Comparison of ENCODE assay signal across 8 cellular contexts in the genomic region with DNA sequence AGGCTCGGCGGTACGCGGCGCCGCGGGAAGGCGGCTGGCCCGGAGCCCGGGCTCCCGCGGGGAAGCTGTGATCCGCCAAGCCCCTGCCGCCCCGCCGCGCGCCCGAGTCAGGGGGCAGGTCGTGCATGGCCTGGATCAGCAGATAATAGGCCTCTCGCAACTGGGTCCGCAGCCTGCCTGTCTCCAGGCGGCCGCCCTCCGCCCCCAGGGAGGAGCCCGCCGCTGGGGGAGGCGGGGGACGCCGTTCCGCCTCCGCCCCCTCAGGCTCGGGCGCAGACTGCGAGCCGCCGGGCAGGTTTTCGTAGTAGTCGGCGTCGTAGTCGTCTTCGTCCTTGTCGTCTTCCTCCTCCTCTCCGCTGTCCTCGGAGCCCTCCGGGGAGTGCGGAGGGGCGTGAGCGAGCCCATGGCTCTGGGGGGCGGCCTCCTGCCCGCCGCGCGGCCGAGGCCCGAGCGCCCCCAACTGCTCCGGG. TPM values are rescaled to one million over a fixed set of nuclear protein-coding genes. Genes with fewer than 3 reads are reported as not detected.
A peak's percentile ranks its signal among the peaks of the same experiment; 100 is the strongest.
DNase-seq lines count a peak whose midpoint lies in the region; ATAC-seq and TF ChIP-seq lines count a peak whose summit lies in the region.

A gene with protein sequence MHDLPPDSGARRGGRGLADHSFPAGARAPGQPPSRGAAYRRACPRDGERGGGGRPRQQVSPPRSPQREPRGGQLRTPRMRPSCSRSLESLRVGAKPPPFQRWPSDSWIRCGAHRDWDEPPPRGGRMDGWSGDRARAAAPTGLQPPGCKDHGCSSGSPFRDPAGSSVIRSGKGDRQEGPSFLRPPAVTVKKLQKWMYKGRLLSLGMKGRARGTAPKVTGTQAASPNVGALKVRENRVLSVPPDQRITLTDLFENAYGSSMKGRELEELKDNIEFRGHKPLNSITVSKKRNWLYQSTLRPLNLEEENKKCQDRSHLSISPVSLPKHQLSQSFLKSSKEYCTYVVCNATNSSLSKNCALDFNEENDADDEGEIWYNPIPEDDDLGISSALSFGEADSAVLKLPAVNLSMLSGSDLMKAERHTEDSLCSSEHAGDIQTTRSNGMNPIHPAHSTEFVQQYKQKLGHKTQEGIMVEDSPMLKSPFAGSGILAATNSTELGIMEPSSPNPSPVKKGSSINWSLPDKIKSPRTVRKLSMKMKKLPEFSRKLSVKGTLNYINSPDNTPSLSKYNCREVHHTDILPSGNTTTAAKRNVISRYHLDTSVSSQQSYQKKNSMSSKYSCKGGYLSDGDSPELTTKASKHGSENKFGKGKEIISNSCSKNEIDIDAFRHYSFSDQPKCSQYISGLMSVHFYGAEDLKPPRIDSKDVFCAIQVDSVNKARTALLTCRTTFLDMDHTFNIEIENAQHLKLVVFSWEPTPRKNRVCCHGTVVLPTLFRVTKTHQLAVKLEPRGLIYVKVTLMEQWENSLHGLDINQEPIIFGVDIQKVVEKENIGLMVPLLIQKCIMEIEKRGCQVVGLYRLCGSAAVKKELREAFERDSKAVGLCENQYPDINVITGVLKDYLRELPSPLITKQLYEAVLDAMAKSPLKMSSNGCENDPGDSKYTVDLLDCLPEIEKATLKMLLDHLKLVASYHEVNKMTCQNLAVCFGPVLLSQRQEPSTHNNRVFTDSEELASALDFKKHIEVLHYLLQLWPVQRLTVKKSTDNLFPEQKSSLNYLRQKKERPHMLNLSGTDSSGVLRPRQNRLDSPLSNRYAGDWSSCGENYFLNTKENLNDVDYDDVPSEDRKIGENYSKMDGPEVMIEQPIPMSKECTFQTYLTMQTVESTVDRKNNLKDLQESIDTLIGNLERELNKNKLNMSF (minus strand): TSS at position 147 of the 470 bp plus-strand sequence. CDS start 20 bp downstream, at position 127.

- no peaks in the 10 kb centered on the region for H3K36me3 Mint-ChIP-seq in activated CD4-positive, alpha-beta memory T cell treated with anti-CD3 and anti-CD28 coated beads, Interleukin-2, amount 10 ng/mL, durations not matched to agents 7 days and 5 days (ENCODE audit: low read depth)

- H3K9me3 Mint-ChIP-seq in activated CD4-positive, alpha-beta memory T cell treated with anti-CD3 and anti-CD28 coated beads, Interleukin-2, amount 10 ng/mL, durations not matched to agents 7 days and 5 days = no peaks in the 10 kb centered on the region

- CTCF ChIA-PET in AG04449 (lab: Yijun Ruan, JAX) = interaction anchor here (1.1 to 3.4 kb wide), 2 partner anchors 11 to 58 kb away, joined by 4 to 12 read pairs; a partner anchor contains a TSS
- CTCF ChIA-PET in activated CD4-positive, alpha-beta memory T cell treated with anti-CD3 and anti-CD28 coated beads, Interleukin-2, amount 10 ng/mL, durations not matched to agents 7 days and 5 days (lab: Charles Lee) = interaction anchor here (1.6 kb wide), 1 partner anchor 54 kb away, joined by 7 read pairs; no protein-coding TSS in a partner anchor

- H3K27me3 Mint-ChIP-seq in activated CD4-positive, alpha-beta memory T cell treated with anti-CD3 and anti-CD28 coated beads, Interleukin-2, amount 10 ng/mL, durations not matched to agents 7 days and 5 days = peaks cover 27% of the 10 kb centered on the region

- ATAC-seq in GM18873 (IDR thresholded peaks at IDR 0.05; ENCODE audit: low FRiP score, unreplicated experiment) (peak; percentile 71), HG03108 (IDR thresholded peaks at IDR 0.05; ENCODE audit: unreplicated experiment) (peak; percentile 62)

- peaks cover 18% of the 10 kb centered on the region for H3K4me1 Mint-ChIP-seq in activated CD4-positive, alpha-beta memory T cell treated with anti-CD3 and anti-CD28 coated beads, Interleukin-2, amount 10 ng/mL, durations not matched to agents 7 days and 5 days

- peak within 1 kb of the TSS; percentile 92 for H3K4me3 Mint-ChIP-seq in activated CD4-positive, alpha-beta memory T cell treated with anti-CD3 and anti-CD28 coated beads, Interleukin-2, amount 10 ng/mL, durations not matched to agents 7 days and 5 days

- H3K27me3 ChIP-seq in effector memory CD4-positive, alpha-beta T cell (replicated peaks; ENCODE audit: control insufficient read depth, insufficient read depth, low read length, poor library complexity, severe bottlenecking) = no peaks in the 10 kb centered on the region

- POLR2A ChIA-PET in AG04449 (lab: Yijun Ruan, JAX) = no interaction called here
- POLR2A ChIA-PET in activated CD4-positive, alpha-beta memory T cell treated with anti-CD3 and anti-CD28 coated beads, Interleukin-2, amount 10 ng/mL, durations not matched to agents 7 days and 5 days (lab: Charles Lee) = interaction anchor here (0.7 to 2.1 kb wide), 5 partner anchors 17 to 242 kb away, joined by 3 to 9 read pairs (median 5); a partner anchor contains a TSS

- peak within 1 kb of the TSS; percentile 77 for H3K27ac Mint-ChIP-seq in activated CD4-positive, alpha-beta memory T cell treated with anti-CD3 and anti-CD28 coated beads, Interleukin-2, amount 10 ng/mL, durations not matched to agents 7 days and 5 days

- DNase-seq in AG04449 (ENCODE audit: low read depth, low spot score) = no peak
- DNase-seq in NCI-H460 (ENCODE audit: extremely low read depth, low read depth) = peak; percentile 44
- DNase-seq in activated CD4-positive, alpha-beta memory T cell treated with anti-CD3 and anti-CD28 coated beads, Interleukin-2, amount 10 ng/mL, durations not matched to agents 7 days and 5 days = peak; percentile 76
- peak; percentile 55 to 77 (median 68) for DNase-seq in effector memory CD4-positive, alpha-beta T cell
- peak; percentile 92 for DNase-seq in mesenteric fat pad (ENCODE audit: low spot score)
- DNase-seq in stimulated activated CD8-positive, alpha-beta memory T cell treated with anti-CD3 and anti-CD28 coated beads, Interleukin-15, amount 100 ng/mL, for 1 hour (ENCODE audit: low read depth) = peak; percentile 50

- no peak for TF ChIP-seq CTCF in AG04449 (IDR thresholded peaks at IDR 0.05; ENCODE audit: insufficient read depth, low read length, missing control alignments)

- peaks cover 4% of the 10 kb centered on the region for H3K4me1 ChIP-seq in effector memory CD4-positive, alpha-beta T cell (ENCODE audit: control insufficient read depth, insufficient read depth, low read length, poor library complexity, severe bottlenecking)

- no peaks in the 10 kb centered on the region for H3K36me3 ChIP-seq in effector memory CD4-positive, alpha-beta T cell (ENCODE audit: control insufficient read depth, insufficient read depth, low read length)

- peak within 1 kb of the TSS; percentile 92 for H3K27ac ChIP-seq in effector memory CD4-positive, alpha-beta T cell (ENCODE audit: insufficient read depth, low read length, poor library complexity, severe bottlenecking)

- peak within 1 kb of the TSS; percentile 82 for H3K4me3 ChIP-seq in AG04449 (ENCODE audit: low read depth, low read length)
- peak within 1 kb of the TSS; percentile 75 for H3K4me3 ChIP-seq in effector memory CD4-positive, alpha-beta T cell (ENCODE audit: insufficient read depth, low read depth, low read length, poor library complexity, severe bottlenecking)

- no peaks in the 10 kb centered on the region for H3K9me3 ChIP-seq in effector memory CD4-positive, alpha-beta T cell (ENCODE audit: control insufficient read depth, low read length)

RNA-seq across cellular contexts. Expression of the gene that starts here (rescaled TPM):
- total RNA-seq in NCI-H460 (2014; rRNA removed; shearing (Covaris generic)) = 5.2 and 5.5 TPM in 2 replicates
- polyA plus RNA-seq in NCI-H460 (2014; cell fraction: nucleus; rRNA removed) = 2.6 and 3.2 TPM in 2 replicates
- under 1 TPM; 0.58 to 0.81 TPM for total RNA-seq in activated CD4-positive, alpha-beta memory T cell treated with anti-CD3 and anti-CD28 coated beads, Interleukin-2, amount 10 ng/mL, durations not matched to agents 7 days and 5 days
- 9.3 TPM for total RNA-seq in mesenteric fat pad

Comparison
In these comparisons a context has a peak if more than half of its experiments do, and no peak if none do; other contexts are left out.
1. Peak in DNase-seq in activated CD4-positive, alpha-beta memory T cell treated with anti-CD3 and anti-CD28 coated beads, Interleukin-2, amount 10 ng/mL, durations not matched to agents 7 days and 5 days; RNA of the gene not detected or under 1 TPM.